In genomic region chr20:41339957-41340326, GRCh38 we compare ENCODE assay signal across 8 cellular contexts. TPM values are rescaled to one million over a fixed set of nuclear protein-coding genes. Genes with fewer than 3 reads are reported as not detected.
DNase-seq lines count a peak whose midpoint lies in the region; ATAC-seq and TF ChIP-seq lines count a peak whose summit lies in the region.

No MANE protein-coding gene starts in this region.

- peaks cover 11% of the 10 kb centered on the region for H3K4me1 ChIP-seq in GM23338 (ENCODE audit: insufficient read depth)
- peaks cover 30% of the 10 kb centered on the region for H3K4me1 ChIP-seq in adipocyte (ENCODE audit: control insufficient read depth, insufficient read depth, low read length)
- peaks cover 6 to 36% (median 26%) of the 10 kb centered on the region in 4 donors for H3K4me1 ChIP-seq in transverse colon

- peaks cover 7% of the 10 kb centered on the region; the same call in 1 of the 2 replicates for H3K27me3 ChIP-seq in GM23338 (ENCODE audit: insufficient read depth)
- H3K27me3 ChIP-seq in adipocyte (replicated peaks; ENCODE audit: control insufficient read depth, insufficient read depth, low read length): no peaks in the 10 kb centered on the region
- H3K27me3 ChIP-seq in transverse colon: no peaks in the 10 kb centered on the region

- H3K4me3 ChIP-seq in GM23338: peak overlapping the region; percentile 55
- H3K4me3 ChIP-seq in adipocyte (ENCODE audit: low read length): peak overlapping the region; percentile 77
- peak overlapping the region in 3 of 4 donors; percentile 17 to 49 (median 38) for H3K4me3 ChIP-seq in transverse colon

- H3K9me3 Mint-ChIP-seq in GM23338 (no peaks in the 10 kb centered on the region), T-cell (no peaks in the 10 kb centered on the region)

- no peak for TF ChIP-seq POLR2A in transverse colon (IDR thresholded peaks at IDR 0.05)

- peak overlapping the region; percentile 98 for H2AFZ ChIP-seq in GM23338

- in situ Hi-C loops in Caki2 (cut with HindIII; ENCODE audit: low pct_unique_long_range_greater_than_20kb, low sequenced_read_pairs): no loop called here
- in situ Hi-C loops in transverse colon (cut with MboI; ENCODE audit: low pct_ligation_motif_present in 1 of 4, low pct_unique_long_range_greater_than_20kb in 1 of 4, low sequenced_read_pairs in 3 of 4): loop anchor here (5.0 to 25.0 kb wide), 6 partner anchors 163 to 378 kb away; no protein-coding TSS in a partner anchor

- no peaks in the 10 kb centered on the region for H3K9me3 ChIP-seq in adipocyte (ENCODE audit: control insufficient read depth, low read length)
- H3K9me3 ChIP-seq in transverse colon: no peaks in the 10 kb centered on the region

- H3K27me3 Mint-ChIP-seq in GM23338 (ENCODE audit: insufficient read depth, low read depth, poor library complexity) (peaks cover 28% of the 10 kb centered on the region), T-cell (peaks cover 6 to 11% of the 10 kb centered on the region in 2 donors)

- WGBS in transverse colon (ENCODE audit: low coverage in 1 of 2), 2 donors: 0 to 6% methylated on average over 3 to 17 of the region's 25 CpGs

- H3K36me3 ChIP-seq in GM23338 (ENCODE audit: insufficient read depth) (no peaks in the 10 kb centered on the region), adipocyte (ENCODE audit: control insufficient read depth, insufficient read depth, low read length, severe bottlenecking) (peaks cover 2% of the 10 kb centered on the region), transverse colon (no peaks in the 10 kb centered on the region)

- intact Hi-C loops in left cardiac atrium (cut with DNase I): loop anchor here (1.0 to 10.0 kb wide), 6 partner anchors 88 to 365 kb away; partner anchors contain the start of gene PLCG1 (in 1 of the 2)
- intact Hi-C loops in transverse colon (cut with DNase I; ENCODE audit: low total_unique reads): loop anchor here (1.0 to 2.0 kb wide), 2 partner anchors 109 to 167 kb away; no protein-coding TSS in a partner anchor

- H3K4me1 Mint-ChIP-seq in GM23338: peaks cover 10% of the 10 kb centered on the region
- peaks cover 8 to 11% (median 10%) of the 10 kb centered on the region in 3 donors for H3K4me1 Mint-ChIP-seq in T-cell

- no peak for TF ChIP-seq EP300 in transverse colon (IDR thresholded peaks at IDR 0.05; ENCODE audit: low read depth)

- ATAC-seq in GM23338: peak; percentile 79
- ATAC-seq in T-cell (replicated peaks in 1 of 4): peak; percentile 90 to 94 (median 94)
- peak; percentile 79 to 85 for ATAC-seq in left cardiac atrium

- TF ChIP-seq CTCF in GM23338 (conservative IDR thresholded peaks at IDR 0.05; ENCODE audit: low read depth in 2 of 2) (peak; percentile 94 to 99), transverse colon (IDR thresholded peaks at IDR 0.05) (peak; percentile 97 to 100 (median 99))

- no peaks in the 10 kb centered on the region for H3K79me2 ChIP-seq in GM23338 (replicated peaks; ENCODE audit: insufficient read depth)

- peak overlapping the region; percentile 85 for H3K9ac ChIP-seq in adipocyte (ENCODE audit: low read length)

- H3K9me2 ChIP-seq in GM23338 (ENCODE audit: insufficient read depth): no peaks in the 10 kb centered on the region

- POLR2A ChIA-PET in T-cell (lab: Charles Lee): interaction anchor here in 1 of 2 donors (0.7 kb wide), 1 partner anchor 175 kb away, joined by 13 read pairs; no protein-coding TSS in a partner anchor

- H3F3A ChIP-seq in GM23338 (replicated peaks; ENCODE audit: low read depth): no peaks in the 10 kb centered on the region; the same call in 1 of the 2 replicates

- H3K27ac Mint-ChIP-seq in GM23338 (peak overlapping the region; percentile 46; the same call in 1 of the 2 replicates), T-cell (peak overlapping the region; percentile 24 to 46)

- peak; percentile 82 for DNase-seq in Caki2 (ENCODE audit: low read depth)
- DNase-seq in GM23338 (ENCODE audit: low spot score): peak; percentile 97
- peak; percentile 78 for DNase-seq in NCI-H1105 treated with DMSO at 0.1 percent for 48 hours (lab: John Stamatoyannopoulos, UW)
- peak; percentile 49 to 88 (median 78) for DNase-seq in T-cell
- peak; percentile 86 for DNase-seq in adipocyte (ENCODE audit: low read depth)
- DNase-seq in left cardiac atrium: peak; percentile 81
- peak; percentile 48 for DNase-seq in pons (ENCODE audit: low spot score)
- DNase-seq in transverse colon: peak; percentile 95

- no peaks in the 10 kb centered on the region; the same call in 1 of the 2 replicates for H4K20me1 ChIP-seq in GM23338 (replicated peaks; ENCODE audit: insufficient read depth)

- H3K4me2 ChIP-seq in GM23338: peak overlapping the region; percentile 72

- H3K4me3 Mint-ChIP-seq in GM23338: peak overlapping the region; percentile 78
- H3K4me3 Mint-ChIP-seq in T-cell: peak overlapping the region; percentile 67 to 82 (median 73)

- CTCF ChIA-PET in T-cell (lab: Charles Lee): interaction anchor here (0.7 to 2.2 kb wide), 10 partner anchors 8 to 206 kb away, joined by 3 to 12 read pairs (median 4); no protein-coding TSS in a partner anchor

- no peak overlapping the region for H3K27ac ChIP-seq in GM23338 (ENCODE audit: low read depth)
- H3K27ac ChIP-seq in transverse colon: peak overlapping the region; percentile 84 to 92 (median 88)

- H3K36me3 Mint-ChIP-seq in GM23338 (ENCODE audit: low read depth): no peaks in the 10 kb centered on the region; the same call in 2 of the 3 replicates
- H3K36me3 Mint-ChIP-seq in T-cell: no peaks in the 10 kb centered on the region

TF ChIP-seq in GM23338, 12 proteins besides CTCF, POLR2A, EP300 and RAD21 (continues in another document):
- TF ChIP-seq ZNF114 (CRISPR knock-in tag; IDR thresholded peaks at IDR 0.05): no peak
- TF ChIP-seq EZH2 (IDR thresholded peaks at IDR 0.05; ENCODE audit: low read depth, unreplicated experiment): no peak
- TF ChIP-seq CREB1 (CRISPR knock-in tag; IDR thresholded peaks at IDR 0.05; ENCODE audit: low read depth): no peak
- TF ChIP-seq STAT1 (IDR thresholded peaks at IDR 0.05; ENCODE audit: unreplicated experiment): no peak
- no peak for TF ChIP-seq ZNF331 (CRISPR knock-in tag; IDR thresholded peaks at IDR 0.05; ENCODE audit: low read depth)
- TF ChIP-seq REST (IDR thresholded peaks at IDR 0.05; ENCODE audit: unreplicated experiment): no peak
- no peak for TF ChIP-seq ETS1 (IDR thresholded peaks at IDR 0.05)

RNA-seq across cellular contexts. Expression of gene LPIN3, which starts 0.7 kb away (rescaled TPM):
- total RNA-seq in Caki2 (2014; rRNA removed; shearing (Covaris generic); ENCODE audit: low replicate concordance): 7.2 and 13.9 TPM in 2 replicates
- total RNA-seq in GM23338 (2014; rRNA removed; shearing (Covaris generic)): 8.4 and 9.7 TPM in 2 replicates
- 6.1 and 6.5 TPM in 2 replicates for polyA plus RNA-seq in GM23338 (2016; fragmentation: Nextera tagmentation; extraction: Ambion mirVana)
- total RNA-seq in T-cell (under 1 TPM; 0.16 to 0.80 (median 0.46) TPM), left cardiac atrium (10 to 100 TPM; 12.1 to 12.9 TPM), transverse colon (100 to 1,000 TPM in 2 of 4 donors, 10 to 100 TPM in 2; 96.9 to 263 (median 134) TPM)

RNA-seq across cellular contexts. Expression of gene ZHX3, which starts 22.4 kb away (rescaled TPM):
- 3.5 and 5.9 TPM in 2 replicates for total RNA-seq in Caki2 (2014; rRNA removed; shearing (Covaris generic); ENCODE audit: low replicate concordance)
- total RNA-seq in GM23338 (2014; rRNA removed; shearing (Covaris generic)): 2.8 and 5.3 TPM in 2 replicates
- 1.7 and 4.4 TPM in 2 replicates for polyA plus RNA-seq in GM23338 (2016; fragmentation: Nextera tagmentation; extraction: Ambion mirVana)
- total RNA-seq in T-cell: 10 to 100 TPM in 3 of 5 donors, 1 to 10 TPM in 2; 7.0 to 11.1 (median 10.5) TPM
- total RNA-seq in left cardiac atrium: 10 to 100 TPM; 32.8 to 34.2 TPM
- total RNA-seq in transverse colon: 10 to 100 TPM; 22.7 to 34.8 (median 26.4) TPM

RNA-seq across cellular contexts. Expression of gene EMILIN3, which starts 26.7 kb away (rescaled TPM):
- total RNA-seq in Caki2 (2014; rRNA removed; shearing (Covaris generic); ENCODE audit: low replicate concordance): not detected in 2 replicates
- total RNA-seq in GM23338 (2014; rRNA removed; shearing (Covaris generic)): 6.3 and 6.6 TPM in 2 replicates
- 0.53 and 0.56 TPM in 2 replicates for polyA plus RNA-seq in GM23338 (2016; fragmentation: Nextera tagmentation; extraction: Ambion mirVana)
- total RNA-seq in T-cell (not detected), left cardiac atrium (1 to 10 TPM in 1 of 2 donors, under 1 TPM in 1; 0.44 to 3.4 TPM), transverse colon (1 to 10 TPM in 2 of 4 donors, under 1 TPM in 2; 0.40 to 1.5 (median 0.90) TPM)
